Comparison of ENCODE assay signal across 1 cellular context in the genomic region with DNA sequence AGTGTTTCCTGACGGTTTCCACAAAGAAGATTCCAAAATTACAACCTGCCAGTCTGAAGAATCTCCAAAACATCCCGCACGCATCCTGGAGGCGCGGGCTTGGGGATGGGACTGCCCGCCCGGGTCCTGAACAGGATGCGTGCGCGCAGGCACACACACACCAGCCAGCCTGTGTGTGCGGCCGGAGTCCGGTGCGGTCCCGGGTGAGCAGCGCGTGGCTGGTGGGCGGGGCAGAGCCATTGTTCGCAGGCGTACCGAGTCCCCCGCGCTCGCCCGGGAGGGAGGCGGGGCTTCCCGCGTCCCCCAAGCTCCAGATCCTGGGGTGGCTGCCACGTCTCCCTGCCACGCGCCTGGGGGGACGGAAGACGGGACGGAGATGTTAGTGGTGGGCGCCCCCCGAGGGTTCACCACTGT.
TF ChIP-seq lines count a peak whose summit lies in the region.

No MANE protein-coding gene starts in this region.

TF ChIP-seq in HepG2, 621 proteins besides CTCF, POLR2A, EP300 and RAD21 (continued from another document and continues in another):
- TF ChIP-seq, protein P1, sequence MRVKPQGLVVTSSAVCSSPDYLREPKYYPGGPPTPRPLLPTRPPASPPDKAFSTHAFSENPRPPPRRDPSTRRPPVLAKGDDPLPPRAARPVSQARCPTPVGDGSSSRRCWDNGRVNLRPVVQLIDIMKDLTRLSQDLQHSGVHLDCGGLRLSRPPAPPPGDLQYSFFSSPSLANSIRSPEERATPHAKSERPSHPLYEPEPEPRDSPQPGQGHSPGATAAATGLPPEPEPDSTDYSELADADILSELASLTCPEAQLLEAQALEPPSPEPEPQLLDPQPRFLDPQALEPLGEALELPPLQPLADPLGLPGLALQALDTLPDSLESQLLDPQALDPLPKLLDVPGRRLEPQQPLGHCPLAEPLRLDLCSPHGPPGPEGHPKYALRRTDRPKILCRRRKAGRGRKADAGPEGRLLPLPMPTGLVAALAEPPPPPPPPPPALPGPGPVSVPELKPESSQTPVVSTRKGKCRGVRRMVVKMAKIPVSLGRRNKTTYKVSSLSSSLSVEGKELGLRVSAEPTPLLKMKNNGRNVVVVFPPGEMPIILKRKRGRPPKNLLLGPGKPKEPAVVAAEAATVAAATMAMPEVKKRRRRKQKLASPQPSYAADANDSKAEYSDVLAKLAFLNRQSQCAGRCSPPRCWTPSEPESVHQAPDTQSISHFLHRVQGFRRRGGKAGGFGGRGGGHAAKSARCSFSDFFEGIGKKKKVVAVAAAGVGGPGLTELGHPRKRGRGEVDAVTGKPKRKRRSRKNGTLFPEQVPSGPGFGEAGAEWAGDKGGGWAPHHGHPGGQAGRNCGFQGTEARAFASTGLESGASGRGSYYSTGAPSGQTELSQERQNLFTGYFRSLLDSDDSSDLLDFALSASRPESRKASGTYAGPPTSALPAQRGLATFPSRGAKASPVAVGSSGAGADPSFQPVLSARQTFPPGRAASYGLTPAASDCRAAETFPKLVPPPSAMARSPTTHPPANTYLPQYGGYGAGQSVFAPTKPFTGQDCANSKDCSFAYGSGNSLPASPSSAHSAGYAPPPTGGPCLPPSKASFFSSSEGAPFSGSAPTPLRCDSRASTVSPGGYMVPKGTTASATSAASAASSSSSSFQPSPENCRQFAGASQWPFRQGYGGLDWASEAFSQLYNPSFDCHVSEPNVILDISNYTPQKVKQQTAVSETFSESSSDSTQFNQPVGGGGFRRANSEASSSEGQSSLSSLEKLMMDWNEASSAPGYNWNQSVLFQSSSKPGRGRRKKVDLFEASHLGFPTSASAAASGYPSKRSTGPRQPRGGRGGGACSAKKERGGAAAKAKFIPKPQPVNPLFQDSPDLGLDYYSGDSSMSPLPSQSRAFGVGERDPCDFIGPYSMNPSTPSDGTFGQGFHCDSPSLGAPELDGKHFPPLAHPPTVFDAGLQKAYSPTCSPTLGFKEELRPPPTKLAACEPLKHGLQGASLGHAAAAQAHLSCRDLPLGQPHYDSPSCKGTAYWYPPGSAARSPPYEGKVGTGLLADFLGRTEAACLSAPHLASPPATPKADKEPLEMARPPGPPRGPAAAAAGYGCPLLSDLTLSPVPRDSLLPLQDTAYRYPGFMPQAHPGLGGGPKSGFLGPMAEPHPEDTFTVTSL (CRISPR knock-in tag; IDR thresholded peaks at IDR 0.05; ENCODE audit: borderline replicate concordance), result 0 out of 2 replicates have a peak, but pooled peaks have one; percentile 58
- no peak; the same call in 1 of the 2 replicates for TF ChIP-seq ZHX1 (CRISPR knock-in tag; IDR thresholded peaks at IDR 0.05; ENCODE audit: low read depth)
- no peak; the same call in 1 of the 2 replicates for TF ChIP-seq ZNF7 (CRISPR knock-in tag; IDR thresholded peaks at IDR 0.05)
- no peak; the same call in 1 of the 2 replicates for TF ChIP-seq HES4 (CRISPR knock-in tag; IDR thresholded peaks at IDR 0.05; ENCODE audit: borderline replicate concordance)
- TF ChIP-seq SOX6 (IDR thresholded peaks at IDR 0.05), result no peak
- peak; percentile 95 for TF ChIP-seq SOX6 (CRISPR knock-in tag; IDR thresholded peaks at IDR 0.05)
- 0 out of 2 replicates have a peak, but pooled peaks have one; percentile 64 for TF ChIP-seq ZNF33A (CRISPR knock-in tag; IDR thresholded peaks at IDR 0.05; ENCODE audit: borderline replicate concordance)
- no peak; the same call in 1 of the 2 replicates for TF ChIP-seq ZNF574 (CRISPR knock-in tag; IDR thresholded peaks at IDR 0.05)
- no peak for TF ChIP-seq ZNF225 (CRISPR knock-in tag; IDR thresholded peaks at IDR 0.05)
- 0 out of 2 replicates have a peak, but pooled peaks have one; percentile 55 for TF ChIP-seq TOE1 (CRISPR knock-in tag; IDR thresholded peaks at IDR 0.05)
- TF ChIP-seq, protein P2, sequence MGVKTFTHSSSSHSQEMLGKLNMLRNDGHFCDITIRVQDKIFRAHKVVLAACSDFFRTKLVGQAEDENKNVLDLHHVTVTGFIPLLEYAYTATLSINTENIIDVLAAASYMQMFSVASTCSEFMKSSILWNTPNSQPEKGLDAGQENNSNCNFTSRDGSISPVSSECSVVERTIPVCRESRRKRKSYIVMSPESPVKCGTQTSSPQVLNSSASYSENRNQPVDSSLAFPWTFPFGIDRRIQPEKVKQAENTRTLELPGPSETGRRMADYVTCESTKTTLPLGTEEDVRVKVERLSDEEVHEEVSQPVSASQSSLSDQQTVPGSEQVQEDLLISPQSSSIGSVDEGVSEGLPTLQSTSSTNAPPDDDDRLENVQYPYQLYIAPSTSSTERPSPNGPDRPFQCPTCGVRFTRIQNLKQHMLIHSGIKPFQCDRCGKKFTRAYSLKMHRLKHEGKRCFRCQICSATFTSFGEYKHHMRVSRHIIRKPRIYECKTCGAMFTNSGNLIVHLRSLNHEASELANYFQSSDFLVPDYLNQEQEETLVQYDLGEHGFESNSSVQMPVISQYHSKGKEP (CRISPR knock-in tag; IDR thresholded peaks at IDR 0.05), result no peak
- TF ChIP-seq NAIF1 (CRISPR knock-in tag; IDR thresholded peaks at IDR 0.05; ENCODE audit: borderline replicate concordance), result no peak
- TF ChIP-seq ZBTB7A (CRISPR knock-in tag; IDR thresholded peaks at IDR 0.05), result peak; percentile 74
- TF ChIP-seq ZNF841 (CRISPR knock-in tag; IDR thresholded peaks at IDR 0.05; ENCODE audit: borderline replicate concordance), result no peak; the same call in 1 of the 2 replicates
- TF ChIP-seq ZFY (CRISPR knock-in tag; IDR thresholded peaks at IDR 0.05), result no peak
- no peak for TF ChIP-seq ZNF350 (CRISPR knock-in tag; IDR thresholded peaks at IDR 0.05; ENCODE audit: borderline replicate concordance, low read depth)
- TF ChIP-seq GATAD1 (CRISPR knock-in tag; IDR thresholded peaks at IDR 0.05), result peak; percentile 60; the same call in 1 of the 2 replicates
- TF ChIP-seq, protein P3, sequence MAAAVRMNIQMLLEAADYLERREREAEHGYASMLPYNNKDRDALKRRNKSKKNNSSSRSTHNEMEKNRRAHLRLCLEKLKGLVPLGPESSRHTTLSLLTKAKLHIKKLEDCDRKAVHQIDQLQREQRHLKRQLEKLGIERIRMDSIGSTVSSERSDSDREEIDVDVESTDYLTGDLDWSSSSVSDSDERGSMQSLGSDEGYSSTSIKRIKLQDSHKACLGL (CRISPR knock-in tag; IDR thresholded peaks at IDR 0.05), result peak; percentile 77
- TF ChIP-seq PHB2 (IDR thresholded peaks at IDR 0.05; ENCODE audit: partially characterized antibody), result no peak
- no peak for TF ChIP-seq FUBP1 (CRISPR knock-in tag; IDR thresholded peaks at IDR 0.05; ENCODE audit: borderline replicate concordance)
- no peak for TF ChIP-seq ZNF652 (CRISPR knock-in tag; IDR thresholded peaks at IDR 0.05; ENCODE audit: borderline replicate concordance, low read depth)
- TF ChIP-seq ZBTB39 (CRISPR knock-in tag; IDR thresholded peaks at IDR 0.05), result peak; percentile 75; the same call in 1 of the 2 replicates
- peak; percentile 66; the same call in 1 of the 2 replicates for TF ChIP-seq NR1H2 (CRISPR knock-in tag; IDR thresholded peaks at IDR 0.05; ENCODE audit: borderline replicate concordance, low read depth)
- no peak; the same call in 1 of the 2 replicates for TF ChIP-seq MEF2D (CRISPR knock-in tag; IDR thresholded peaks at IDR 0.05)
- TF ChIP-seq ATF4 (CRISPR knock-in tag; IDR thresholded peaks at IDR 0.05), result peak in 1 of 2 experiments; percentile 35; a peak in 1 of 4 replicates
- TF ChIP-seq, protein P4, sequence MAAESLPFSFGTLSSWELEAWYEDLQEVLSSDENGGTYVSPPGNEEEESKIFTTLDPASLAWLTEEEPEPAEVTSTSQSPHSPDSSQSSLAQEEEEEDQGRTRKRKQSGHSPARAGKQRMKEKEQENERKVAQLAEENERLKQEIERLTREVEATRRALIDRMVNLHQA (CRISPR knock-in tag; IDR thresholded peaks at IDR 0.05), result no peak
- TF ChIP-seq ARID2 (CRISPR knock-in tag; IDR thresholded peaks at IDR 0.05; ENCODE audit: borderline replicate concordance), result no peak
- TF ChIP-seq ZNF879 (CRISPR knock-in tag; IDR thresholded peaks at IDR 0.05), result no peak
- TF ChIP-seq ZNF503 (CRISPR knock-in tag; IDR thresholded peaks at IDR 0.05), result peak; percentile 75; the same call in 1 of the 2 replicates
- TF ChIP-seq MTF2 (CRISPR knock-in tag; IDR thresholded peaks at IDR 0.05; ENCODE audit: borderline replicate concordance), result no peak
- peak; percentile 91 for TF ChIP-seq SAP130 (CRISPR knock-in tag; IDR thresholded peaks at IDR 0.05; ENCODE audit: low read depth)
- TF ChIP-seq ZC3H4 (CRISPR knock-in tag; IDR thresholded peaks at IDR 0.05; ENCODE audit: borderline replicate concordance), result peak; percentile 88; the same call in 1 of the 2 replicates
- peak; percentile 82; the same call in 1 of the 2 replicates for TF ChIP-seq FOXO1 (CRISPR knock-in tag; IDR thresholded peaks at IDR 0.05)
- 0 out of 2 replicates have a peak, but pooled peaks have one; percentile 77 for TF ChIP-seq STAT5B (CRISPR knock-in tag; IDR thresholded peaks at IDR 0.05)
